Comparison of ENCODE assay signal across 8 cellular contexts in genomic region chr14:91059576-91060471, GRCh38. TPM values are rescaled to one million over a fixed set of nuclear protein-coding genes. Genes with fewer than 3 reads are reported as not detected.
DNase-seq lines count a peak whose midpoint lies in the region; ATAC-seq and TF ChIP-seq lines count a peak whose summit lies in the region.

No MANE protein-coding gene starts in this region.

- TF ChIP-seq CTCF in coronary artery (IDR thresholded peaks at IDR 0.05) = no peak
- TF ChIP-seq CTCF in lower leg skin (IDR thresholded peaks at IDR 0.05) = no peak

- TF ChIP-seq POLR2A in lower leg skin (IDR thresholded peaks at IDR 0.05) = no peak

- peaks cover 7% of the 10 kb centered on the region for H3K9me3 Mint-ChIP-seq in activated CD4-positive, alpha-beta T cell treated with anti-CD3 and anti-CD28 coated beads, Interleukin-2, amount 10 ng/mL, durations not matched to agents 7 days and 5 days

- DNase-seq in NCI-H2081 (lab: John Stamatoyannopoulos, UW) = peak; percentile 41 to 74
- DNase-seq in NCI-H2081 treated with DMSO at 0.1 percent for 48 hours (lab: John Stamatoyannopoulos, UW) = no peak
- peak; percentile 69 for DNase-seq in NCI-H2171 (lab: John Stamatoyannopoulos, UW)
- DNase-seq in activated CD4-positive, alpha-beta T cell treated with anti-CD3 and anti-CD28 coated beads, Interleukin-2, amount 10 ng/mL, durations not matched to agents 7 days and 5 days = peak; percentile 74
- peak; percentile 75 for DNase-seq in coronary artery (ENCODE audit: low spot score)
- peak; percentile 28 to 90 for DNase-seq in lower leg skin (ENCODE audit: low spot score in 2 of 2)
- peak in 2 of 3 donors; percentile 11 to 42 for DNase-seq in stimulated activated CD4-positive, alpha-beta T cell treated with anti-CD3 and anti-CD28 coated beads, TNF-alpha, amount 100 ng/mL, for 1 hour (ENCODE audit: low read depth in 3 of 3, low spot score in 1 of 3)

- CTCF ChIA-PET in activated CD4-positive, alpha-beta T cell treated with anti-CD3 and anti-CD28 coated beads, Interleukin-2, amount 10 ng/mL, durations not matched to agents 7 days and 5 days (lab: Charles Lee) = interaction anchor here (0.5 to 3.7 kb wide), 13 partner anchors 12 to 356 kb away, joined by 3 to 14 read pairs (median 4); no protein-coding TSS in a partner anchor

- intact Hi-C loops in lower leg skin (cut with DNase I; ENCODE audit: low total_unique reads) = no loop called here

- H3K27ac ChIP-seq in coronary artery = peak overlapping the region; percentile 97

- H3K27me3 Mint-ChIP-seq in activated CD4-positive, alpha-beta T cell treated with anti-CD3 and anti-CD28 coated beads, Interleukin-2, amount 10 ng/mL, durations not matched to agents 7 days and 5 days = no peaks in the 10 kb centered on the region

- POLR2A ChIA-PET in activated CD4-positive, alpha-beta T cell treated with anti-CD3 and anti-CD28 coated beads, Interleukin-2, amount 10 ng/mL, durations not matched to agents 7 days and 5 days (lab: Charles Lee) = no interaction called here

- H3K4me3 ChIP-seq in coronary artery = peak overlapping the region; percentile 93
- peak overlapping the region; percentile 78 for H3K4me3 ChIP-seq in lower leg skin (ENCODE audit: low read depth, poor library complexity, severe bottlenecking)

- peak; percentile 26 for ATAC-seq in HG02943 (IDR thresholded peaks at IDR 0.05; ENCODE audit: low read depth, unreplicated experiment)

- peak overlapping the region; percentile 87 for H3K27ac Mint-ChIP-seq in activated CD4-positive, alpha-beta T cell treated with anti-CD3 and anti-CD28 coated beads, Interleukin-2, amount 10 ng/mL, durations not matched to agents 7 days and 5 days

- peaks cover 63% of the 10 kb centered on the region for H3K4me1 Mint-ChIP-seq in activated CD4-positive, alpha-beta T cell treated with anti-CD3 and anti-CD28 coated beads, Interleukin-2, amount 10 ng/mL, durations not matched to agents 7 days and 5 days

- WGBS in lower leg skin, 2 donors = 0 to 1% methylated on average over 24 to 47 of the region's 88 CpGs

- H3K4me3 Mint-ChIP-seq in activated CD4-positive, alpha-beta T cell treated with anti-CD3 and anti-CD28 coated beads, Interleukin-2, amount 10 ng/mL, durations not matched to agents 7 days and 5 days = peak overlapping the region; percentile 89

- peaks cover 51% of the 10 kb centered on the region for H3K36me3 Mint-ChIP-seq in activated CD4-positive, alpha-beta T cell treated with anti-CD3 and anti-CD28 coated beads, Interleukin-2, amount 10 ng/mL, durations not matched to agents 7 days and 5 days (ENCODE audit: low read depth)

RNA-seq across cellular contexts. Expression of gene RPS6KA5, which starts 0.6 kb away (rescaled TPM):
- total RNA-seq in activated CD4-positive, alpha-beta T cell treated with anti-CD3 and anti-CD28 coated beads, Interleukin-2, amount 10 ng/mL, durations not matched to agents 7 days and 5 days = 10 to 100 TPM; 42.1 to 44.8 TPM
- total RNA-seq in lower leg skin = 10 to 100 TPM in 2 of 4 donors, 1 to 10 TPM in 2; 8.2 to 13.6 (median 10.2) TPM

RNA-seq across cellular contexts. Expression of gene DGLUCY, which starts 54.0 kb away (rescaled TPM):
- 100 to 1,000 TPM; 109 to 110 TPM for total RNA-seq in activated CD4-positive, alpha-beta T cell treated with anti-CD3 and anti-CD28 coated beads, Interleukin-2, amount 10 ng/mL, durations not matched to agents 7 days and 5 days
- total RNA-seq in lower leg skin = 10 to 100 TPM; 27.8 to 65.0 (median 61.3) TPM
